In genomic region chr11:17221968-17222367, GRCh38 we compare ENCODE assay signal across 20 cellular contexts. TPM values are rescaled to one million over a fixed set of nuclear protein-coding genes. Genes with fewer than 3 reads are reported as not detected.
DNase-seq lines count a peak whose midpoint lies in the region; ATAC-seq, FAIRE-seq and TF ChIP-seq lines count a peak whose summit lies in the region.
"Had no signal": no experiment of that assay in that cellular context is flagged by ENCODE, and none has a peak within 500 bp of the region (broad histone marks: within the 10 kb centered on the region; RNA-seq: fewer than 3 reads in every experiment).

No MANE protein-coding gene starts in this region.

- POLR2A ChIA-PET in T-cell (lab: Charles Lee): interaction anchor here in 1 of 2 donors (0.6 kb wide), 1 partner anchor 96 kb away, joined by 4 read pairs; no protein-coding TSS in a partner anchor

- H3K4me3 ChIP-seq in HL-60 (replicated peaks; ENCODE audit: insufficient read depth, low read length) (no peak overlapping the region), fibroblast of the aortic adventitia (ENCODE audit: low read depth, low read length) (no peak overlapping the region)
- H3K4me3 ChIP-seq: dorsolateral prefrontal cortex, uterus had no signal

- TF ChIP-seq POLR2A in GM12892 (IDR thresholded peaks at IDR 0.05; ENCODE audit: low read depth, low read length): no peak

- H3K4me3 Mint-ChIP-seq in T-cell: no peak overlapping the region
- H3K4me3 Mint-ChIP-seq: brain; stimulated activated naive CD8-positive, alpha-beta T cell treated with anti-CD3 and anti-CD28 coated beads, Interleukin-15, Interleukin-2, amounts not matched to agents 100 ng/mL and 50 ng/mL, for 24 hours had no signal

- no peak for FAIRE-seq in GM12892 (lab: Jason Lieb, UNC)

- no peaks in the 10 kb centered on the region for H3K9me3 Mint-ChIP-seq in T-cell
- H3K9me3 Mint-ChIP-seq: brain; stimulated activated naive CD8-positive, alpha-beta T cell treated with anti-CD3 and anti-CD28 coated beads, Interleukin-15, Interleukin-2, amounts not matched to agents 100 ng/mL and 50 ng/mL, for 24 hours had no signal

- H3K27ac Mint-ChIP-seq in T-cell: no peak overlapping the region
- H3K27ac Mint-ChIP-seq: brain; stimulated activated naive CD8-positive, alpha-beta T cell treated with anti-CD3 and anti-CD28 coated beads, Interleukin-15, Interleukin-2, amounts not matched to agents 100 ng/mL and 50 ng/mL, for 24 hours had no signal

- TF ChIP-seq CTCF in HL-60 (IDR thresholded peaks at IDR 0.05; ENCODE audit: insufficient read depth, low read length): no peak
- no peak for TF ChIP-seq CTCF in fibroblast of the aortic adventitia (IDR thresholded peaks at IDR 0.05; ENCODE audit: insufficient read depth, low read length)

- ATAC-seq in T-cell (replicated peaks in 1 of 4): no peak
- ATAC-seq: esophagus mucosa had no signal

- CTCF ChIA-PET in T-cell (lab: Charles Lee): interaction anchor here in 1 of 2 donors (0.6 kb wide), 1 partner anchor 15 kb away, joined by 5 read pairs; no protein-coding TSS in a partner anchor

- DNase-seq in AG08395 (ENCODE audit: low spot score): peak; percentile 35
- DNase-seq in HL-60 (ENCODE audit: low read depth in 1 of 2, low spot score in 1 of 2): peak in 1 of 2 experiments; percentile 88
- DNase-seq in SKM-1 (lab: John Stamatoyannopoulos, UW; ENCODE audit: unreplicated experiment): peak; percentile 85
- DNase-seq in fibroblast of the aortic adventitia (ENCODE audit: low read depth): peak; percentile 65
- DNase-seq in effector CD4-positive, alpha-beta T cell: no peak
- no peak for DNase-seq in anterior cingulate cortex (lab: John Stamatoyannopoulos, UW)
- no peak for DNase-seq in T-cell
- no peak for DNase-seq in GM12892 (ENCODE audit: insufficient read length)
- DNase-seq: activated CD4-positive, alpha-beta T cell treated with anti-CD3 and anti-CD28 coated beads for 4 hours; dorsolateral prefrontal cortex; head of caudate nucleus; islet precursor cell; NCI-H1436; NCI-H345; SHP77 treated with DMSO at 0.1 percent for 48 hours; stimulated activated CD4-positive, alpha-beta T cell treated with anti-CD3 and anti-CD28 coated beads, Interleukin-15, amount 100 ng/mL, for 24 hours; uterus had no signal

- H3K36me3 Mint-ChIP-seq in T-cell: no peaks in the 10 kb centered on the region

- H3K4me1 Mint-ChIP-seq in T-cell: no peaks in the 10 kb centered on the region
- H3K4me1 Mint-ChIP-seq: brain had no signal

- H3K27me3 Mint-ChIP-seq in T-cell: no peaks in the 10 kb centered on the region
- H3K27me3 Mint-ChIP-seq: stimulated activated naive CD8-positive, alpha-beta T cell treated with anti-CD3 and anti-CD28 coated beads, Interleukin-15, Interleukin-2, amounts not matched to agents 100 ng/mL and 50 ng/mL, for 24 hours had no signal

- no peaks in the 10 kb centered on the region for H3K27me3 ChIP-seq in HL-60 (ENCODE audit: insufficient read depth, poor library complexity, severe bottlenecking)
- H3K27me3 ChIP-seq: dorsolateral prefrontal cortex, uterus had no signal

- peak overlapping the region; percentile 69 for H3K27ac ChIP-seq in HL-60 (replicated peaks)
- H3K27ac ChIP-seq: dorsolateral prefrontal cortex, uterus had no signal

RNA-seq across cellular contexts. Expression of gene PIK3C2A, which starts 14.2 kb away (rescaled TPM):
- total RNA-seq in fibroblast of the aortic adventitia (ENCODE audit: low replicate concordance) (41.0 and 60.0 TPM in 2 replicates), T-cell (10 to 100 TPM; 26.3 to 40.6 (median 30.0) TPM)
- 18.5 TPM for polyA plus RNA-seq in GM12892 (2012; ENCODE audit: missing spikeins)

RNA-seq across cellular contexts. Expression of gene NUCB2, which starts 54.6 kb away (rescaled TPM):
- total RNA-seq in fibroblast of the aortic adventitia (ENCODE audit: low replicate concordance): 149 and 327 TPM in 2 replicates
- 100 to 1,000 TPM in 1 of 5 donors, 10 to 100 TPM in 4; 43.6 to 119 (median 67.0) TPM for total RNA-seq in T-cell
- 38.0 TPM for polyA plus RNA-seq in GM12892 (2012; ENCODE audit: missing spikeins)

Comparison
In these comparisons a context has a peak if more than half of its experiments do, and no peak if none do; other contexts are left out.
1. DNase-seq: peak in AG08395 (single experiment), SKM-1 (single experiment) and fibroblast of the aortic adventitia (single experiment); none in effector CD4-positive, alpha-beta T cell (single experiment), anterior cingulate cortex (0 of 58), T-cell (0 of 34) and GM12892 (single experiment).